In genomic region chr16:53098526-53099317, GRCh38 we compare ENCODE assay signal across 8 cellular contexts. TPM values are rescaled to one million over a fixed set of nuclear protein-coding genes. Genes with fewer than 3 reads are reported as not detected.
DNase-seq lines count a peak whose midpoint lies in the region; ATAC-seq and FAIRE-seq lines count a peak whose summit lies in the region.

No MANE protein-coding gene starts in this region.

- no peaks in the 10 kb centered on the region for H3K9me3 Mint-ChIP-seq in activated naive CD8-positive, alpha-beta T cell treated with anti-CD3 and anti-CD28 coated beads, Interleukin-2, amount 10 ng/mL, durations not matched to agents 7 days and 5 days

- no peaks in the 10 kb centered on the region for H3K27me3 Mint-ChIP-seq in activated naive CD8-positive, alpha-beta T cell treated with anti-CD3 and anti-CD28 coated beads, Interleukin-2, amount 10 ng/mL, durations not matched to agents 7 days and 5 days

- DNase-seq in DMS79 (lab: John Stamatoyannopoulos, UW) (peak; percentile 32), HTR-8/SVneo (ENCODE audit: insufficient read length, low spot score) (peak; percentile 44), SJCRH30 (peak; percentile 96), left cardiac atrium (peak; percentile 91), pons (ENCODE audit: low spot score) (peak; percentile 87), retina (no peak)
- peak; percentile 49 for DNase-seq in activated naive CD8-positive, alpha-beta T cell treated with anti-CD3 and anti-CD28 coated beads, Interleukin-2, amount 10 ng/mL, durations not matched to agents 7 days and 5 days

- H3K4me3 Mint-ChIP-seq in activated naive CD8-positive, alpha-beta T cell treated with anti-CD3 and anti-CD28 coated beads, Interleukin-2, amount 10 ng/mL, durations not matched to agents 7 days and 5 days, result peak overlapping the region; percentile 86

- peaks cover 4% of the 10 kb centered on the region for H3K4me1 ChIP-seq in SJCRH30

- H3K36me3 Mint-ChIP-seq in activated naive CD8-positive, alpha-beta T cell treated with anti-CD3 and anti-CD28 coated beads, Interleukin-2, amount 10 ng/mL, durations not matched to agents 7 days and 5 days, result peaks cover 6% of the 10 kb centered on the region

- H3K4me3 ChIP-seq in SJCRH30, result peak overlapping the region; percentile 59

- H3K27me3 ChIP-seq in SJCRH30, result no peaks in the 10 kb centered on the region

- peak overlapping the region; percentile 86 for H3K27ac Mint-ChIP-seq in activated naive CD8-positive, alpha-beta T cell treated with anti-CD3 and anti-CD28 coated beads, Interleukin-2, amount 10 ng/mL, durations not matched to agents 7 days and 5 days

- H3K4me1 Mint-ChIP-seq in activated naive CD8-positive, alpha-beta T cell treated with anti-CD3 and anti-CD28 coated beads, Interleukin-2, amount 10 ng/mL, durations not matched to agents 7 days and 5 days, result peaks cover 23% of the 10 kb centered on the region

- intact Hi-C loops in left cardiac atrium (cut with DNase I), result loop anchor here in 1 of 2 donors (1.0 kb wide), 1 partner anchor 32 kb away; no protein-coding TSS in a partner anchor

- peak overlapping the region; percentile 98 for H3K27ac ChIP-seq in SJCRH30

- no peaks in the 10 kb centered on the region for H3K9me3 ChIP-seq in SJCRH30 (replicated peaks)

- FAIRE-seq in HTR-8/SVneo (lab: Jason Lieb, UNC), result peak; percentile 20

- POLR2A ChIA-PET in activated naive CD8-positive, alpha-beta T cell treated with anti-CD3 and anti-CD28 coated beads, Interleukin-2, amount 10 ng/mL, durations not matched to agents 7 days and 5 days (lab: Charles Lee), result interaction anchor here (0.6 to 1.9 kb wide), 5 partner anchors 10 to 44 kb away, joined by 3 to 12 read pairs (median 7); partner anchors contain the start of gene CHD9

- peak; percentile 58 for ATAC-seq in GM21423 (IDR thresholded peaks at IDR 0.05; ENCODE audit: unreplicated experiment)
- ATAC-seq in activated naive CD8-positive, alpha-beta T cell treated with anti-CD3 and anti-CD28 coated beads, Interleukin-2, amount 10 ng/mL, durations not matched to agents 7 days and 5 days (ENCODE audit: low read depth), result peak; percentile 66
- ATAC-seq in left cardiac atrium, result peak; percentile 83 to 89

- no peaks in the 10 kb centered on the region for H3K36me3 ChIP-seq in SJCRH30

RNA-seq across cellular contexts. Expression of gene CHD9, which starts 43.9 kb away (rescaled TPM):
- 44.7 and 62.3 TPM in 2 replicates for total RNA-seq in SJCRH30 (2014; rRNA removed; shearing (Covaris generic))
- total RNA-seq in activated naive CD8-positive, alpha-beta T cell treated with anti-CD3 and anti-CD28 coated beads, Interleukin-2, amount 10 ng/mL, durations not matched to agents 7 days and 5 days, result 10 to 100 TPM; 30.2 to 37.9 TPM
- 10 to 100 TPM; 44.2 to 60.3 TPM for total RNA-seq in left cardiac atrium

RNA-seq across cellular contexts. Expression of gene CHD9NB, which starts 46.0 kb away (rescaled TPM):
- total RNA-seq in SJCRH30 (2014; rRNA removed; shearing (Covaris generic)), result not detected in 2 replicates
- total RNA-seq in activated naive CD8-positive, alpha-beta T cell treated with anti-CD3 and anti-CD28 coated beads, Interleukin-2, amount 10 ng/mL, durations not matched to agents 7 days and 5 days, result under 1 TPM; 0.17 to 0.42 TPM
- under 1 TPM; 0.47 to 0.94 TPM for total RNA-seq in left cardiac atrium
